8 cellular contexts compared by ENCODE assay signal in the genomic region with DNA sequence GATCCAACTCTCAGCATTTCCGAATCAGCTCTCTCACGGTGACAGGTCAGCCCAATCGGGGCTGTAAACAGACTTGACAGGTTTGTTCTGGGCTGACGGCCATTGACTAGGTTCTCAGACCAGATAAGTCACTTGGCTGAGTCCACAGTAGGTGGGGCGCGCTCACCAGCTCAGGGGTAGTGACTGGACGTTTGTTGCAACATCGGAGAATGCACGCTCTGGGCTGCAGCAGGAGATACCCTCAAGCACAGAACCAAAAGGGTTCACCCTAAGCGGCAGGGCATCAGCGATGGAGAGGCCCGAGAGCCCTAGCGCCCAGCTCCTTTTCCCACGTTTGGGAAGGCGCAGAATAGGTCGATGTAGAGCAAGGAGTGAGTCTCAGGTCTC. TPM values are rescaled to one million over a fixed set of nuclear protein-coding genes. Genes with fewer than 3 reads are reported as not detected.
DNase-seq lines count a peak whose midpoint lies in the region; ATAC-seq and TF ChIP-seq lines count a peak whose summit lies in the region.

No MANE protein-coding gene starts in this region.

- DNase-seq in activated T-cell treated with anti-CD3 and anti-CD28 coated beads, Interleukin-2, amount 50 U/mL, for 72 hours = peak; percentile 36 to 40
- DNase-seq in activated T-cell treated with anti-CD3 and anti-CD28 coated beads for 4 hours (no peak), right lobe of liver (peak; percentile 92 to 96 (median 95)), DMS114 treated with DMSO at 0.1 percent for 48 hours (lab: John Stamatoyannopoulos, UW; ENCODE audit: unreplicated experiment) (no peak)

- H3K27me3 Mint-ChIP-seq in activated T-cell treated with anti-CD3 and anti-CD28 coated beads, Interleukin-2, amount 50 U/mL, for 72 hours (ENCODE audit: low read depth) = no peaks in the 10 kb centered on the region
- no peaks in the 10 kb centered on the region for H3K27me3 Mint-ChIP-seq in dendritic cell treated with granulocyte-macrophage colony-stimulating factor and Interleukin-4, amounts not matched to agents 40 ng/mL and 50 ng/mL, for 4 days

- peak overlapping the region; percentile 92 to 95 for H3K4me3 Mint-ChIP-seq in activated T-cell treated with anti-CD3 and anti-CD28 coated beads, Interleukin-2, amount 50 U/mL, for 72 hours
- H3K4me3 Mint-ChIP-seq in dendritic cell treated with granulocyte-macrophage colony-stimulating factor and Interleukin-4, amounts not matched to agents 40 ng/mL and 50 ng/mL, for 4 days = peak overlapping the region; percentile 99

- peak in 1 of 2 donors; percentile 0 for ATAC-seq in activated T-cell treated with anti-CD3 and anti-CD28 coated beads, Interleukin-2, amount 50 U/mL, for 72 hours (replicated peaks in 1 of 2)
- peak; percentile 14 for ATAC-seq in HG02938 (IDR thresholded peaks at IDR 0.05; ENCODE audit: unreplicated experiment)
- peak; percentile 58 to 73 (median 68) for ATAC-seq in right lobe of liver

- H3K4me3 ChIP-seq in right lobe of liver = peak overlapping the region; percentile 69 to 86 (median 70)
- peak overlapping the region; percentile 93 to 97 for H3K4me3 ChIP-seq in stomach smooth muscle (ENCODE audit: low read length in 2 of 2)

- H3K27me3 ChIP-seq in right lobe of liver = no peaks in the 10 kb centered on the region
- H3K27me3 ChIP-seq in stomach smooth muscle (ENCODE audit: control insufficient read depth in 1 of 2, insufficient read depth in 2 of 2, low read length in 2 of 2) = no peaks in the 10 kb centered on the region

- no peaks in the 10 kb centered on the region for H3K36me3 ChIP-seq in right lobe of liver
- H3K36me3 ChIP-seq in stomach smooth muscle (ENCODE audit: control insufficient read depth in 2 of 2, insufficient read depth in 2 of 2, low read length in 2 of 2) = no peaks in the 10 kb centered on the region

- H3K9me3 Mint-ChIP-seq in activated T-cell treated with anti-CD3 and anti-CD28 coated beads, Interleukin-2, amount 50 U/mL, for 72 hours = no peaks in the 10 kb centered on the region
- no peaks in the 10 kb centered on the region for H3K9me3 Mint-ChIP-seq in dendritic cell treated with granulocyte-macrophage colony-stimulating factor and Interleukin-4, amounts not matched to agents 40 ng/mL and 50 ng/mL, for 4 days

- H3K9me3 ChIP-seq in right lobe of liver (no peaks in the 10 kb centered on the region), stomach smooth muscle (ENCODE audit: control insufficient read depth in 2 of 2, low read length in 2 of 2) (no peaks in the 10 kb centered on the region)

- H3K4me1 Mint-ChIP-seq in activated T-cell treated with anti-CD3 and anti-CD28 coated beads, Interleukin-2, amount 50 U/mL, for 72 hours (ENCODE audit: low read depth) = peaks cover 30% of the 10 kb centered on the region
- H3K4me1 Mint-ChIP-seq in dendritic cell treated with granulocyte-macrophage colony-stimulating factor and Interleukin-4, amounts not matched to agents 40 ng/mL and 50 ng/mL, for 4 days (ENCODE audit: low read depth) = peaks cover 28% of the 10 kb centered on the region

- H3K4me1 ChIP-seq in right lobe of liver = peaks cover 0 to 11% (median 5%) of the 10 kb centered on the region in 4 donors
- H3K4me1 ChIP-seq in stomach smooth muscle (ENCODE audit: control insufficient read depth, insufficient read depth, low read length) = peaks cover 10% of the 10 kb centered on the region

- H3K36me3 Mint-ChIP-seq in activated T-cell treated with anti-CD3 and anti-CD28 coated beads, Interleukin-2, amount 50 U/mL, for 72 hours (ENCODE audit: insufficient read depth in 2 of 2) = peaks cover 15 to 19% of the 10 kb centered on the region in 2 donors
- peaks cover 39% of the 10 kb centered on the region for H3K36me3 Mint-ChIP-seq in dendritic cell treated with granulocyte-macrophage colony-stimulating factor and Interleukin-4, amounts not matched to agents 40 ng/mL and 50 ng/mL, for 4 days (ENCODE audit: low read depth)

- H3K27ac Mint-ChIP-seq in activated T-cell treated with anti-CD3 and anti-CD28 coated beads, Interleukin-2, amount 50 U/mL, for 72 hours = peak overlapping the region; percentile 89
- peak overlapping the region; percentile 96 for H3K27ac Mint-ChIP-seq in dendritic cell treated with granulocyte-macrophage colony-stimulating factor and Interleukin-4, amounts not matched to agents 40 ng/mL and 50 ng/mL, for 4 days

- H3K27ac ChIP-seq in right lobe of liver = peak overlapping the region; percentile 93 to 98 (median 97)
- peak overlapping the region; percentile 84 for H3K27ac ChIP-seq in stomach smooth muscle (ENCODE audit: low read length)

- peak; percentile 25 for TF ChIP-seq POLR2A in right lobe of liver (IDR thresholded peaks at IDR 0.05)

- intact Hi-C loops in dendritic cell treated with granulocyte-macrophage colony-stimulating factor and Interleukin-4, amounts not matched to agents 40 ng/mL and 50 ng/mL, for 4 days (cut with micrococcal nuclease) = loop anchor here (5.0 kb wide), 2 partner anchors 256 to 691 kb away; no protein-coding TSS in a partner anchor
- intact Hi-C loops in right lobe of liver (cut with DNase I) = loop anchor here in 1 of 2 donors (10.0 kb wide), 1 partner anchor 253 kb away; no protein-coding TSS in a partner anchor

- peak overlapping the region; percentile 72 to 73 for H3K9ac ChIP-seq in stomach smooth muscle (ENCODE audit: low read length in 2 of 2)

- WGBS in right lobe of liver (ENCODE audit: insufficient coverage, low coverage, low lambda C conversion rate, missing lambda C conversion rate) = 0% methylated on average over 11 of the region's 16 CpGs

- TF ChIP-seq CTCF in right lobe of liver (IDR thresholded peaks at IDR 0.05) = peak in 2 of 4 donors; percentile 17 to 27

TF ChIP-seq in PFSK-1, 5 proteins besides CTCF, POLR2A, EP300 and RAD21:
- TF ChIP-seq POLR2AphosphoS5 (IDR thresholded peaks at IDR 0.05; ENCODE audit: low read depth, low read length) = no peak
- no peak for TF ChIP-seq TAF1 (IDR thresholded peaks at IDR 0.05; ENCODE audit: borderline replicate concordance, insufficient read depth, low read length)
- TF ChIP-seq REST (IDR thresholded peaks at IDR 0.05; ENCODE audit: insufficient read depth in 1 of 2, low read depth in 2 of 2, low read length in 2 of 2) = no peak
- peak; percentile 9 for TF ChIP-seq FOXP2 (optimal IDR thresholded peaks at IDR 0.05; ENCODE audit: borderline replicate concordance, extremely low read depth, extremely low read length, insufficient read depth)
- no peak for TF ChIP-seq SIN3A (IDR thresholded peaks at IDR 0.05; ENCODE audit: borderline replicate concordance, insufficient read depth, low read length)
TF ChIP-seq in PFSK-1: peak in this region for 1.

RNA-seq across cellular contexts. Expression of gene KLLN, which starts 1.8 kb away (rescaled TPM):
- under 1 TPM; 0.22 to 0.46 TPM for total RNA-seq in activated T-cell treated with anti-CD3 and anti-CD28 coated beads, Interleukin-2, amount 50 U/mL, for 72 hours
- not detected for polyA plus RNA-seq in PFSK-1 (2012; ENCODE audit: insufficient read length, low read depth)
- under 1 TPM in 5 of 6 experiments, not detected in 1; 0.24 to 0.53 (median 0.34) TPM for total RNA-seq in right lobe of liver

RNA-seq across cellular contexts. Expression of gene PTEN, which starts 1.9 kb away (rescaled TPM):
- total RNA-seq in activated T-cell treated with anti-CD3 and anti-CD28 coated beads, Interleukin-2, amount 50 U/mL, for 72 hours = 10 to 100 TPM; 64.9 to 71.6 TPM
- 19.7 TPM for polyA plus RNA-seq in PFSK-1 (2012; ENCODE audit: insufficient read length, low read depth)
- total RNA-seq in right lobe of liver = 10 to 100 TPM; 37.5 to 73.7 (median 50.4) TPM

RNA-seq across cellular contexts. Expression of gene ATAD1, which starts 43.5 kb away (rescaled TPM):
- 10 to 100 TPM; 54.2 to 55.9 TPM for total RNA-seq in activated T-cell treated with anti-CD3 and anti-CD28 coated beads, Interleukin-2, amount 50 U/mL, for 72 hours
- polyA plus RNA-seq in PFSK-1 (2012; ENCODE audit: insufficient read length, low read depth) = 13.2 TPM
- total RNA-seq in right lobe of liver = 10 to 100 TPM; 17.4 to 24.2 (median 22.3) TPM

Comparison
In these comparisons a context has a peak if more than half of its experiments do, and no peak if none do; other contexts are left out.
1. DNase-seq: peak in activated T-cell treated with anti-CD3 and anti-CD28 coated beads, Interleukin-2, amount 50 U/mL, for 72 hours (2 of 2) and right lobe of liver (3 of 3); none in activated T-cell treated with anti-CD3 and anti-CD28 coated beads for 4 hours (single experiment) and DMS114 treated with DMSO at 0.1 percent for 48 hours (single experiment).